24 cellular contexts compared by ENCODE assay signal in genomic region chr13:59320021-59320420, GRCh38.
"Had no signal": no experiment of that assay in that cellular context is flagged by ENCODE, and none has a peak within 500 bp of the region (broad histone marks: within the 10 kb centered on the region; RNA-seq: fewer than 3 reads in every experiment).

No MANE protein-coding gene starts in this region.

- H3K9me3 ChIP-seq: ascending aorta, body of pancreas, MG63, Peyer's patch had no signal

- H3K4me3 ChIP-seq: ascending aorta, body of pancreas, MG63, Peyer's patch had no signal

- H3K4me1 ChIP-seq: ascending aorta, Peyer's patch had no signal

- H3K36me3 ChIP-seq: ascending aorta, MG63, Peyer's patch had no signal

- ATAC-seq: activated naive CD4-positive, alpha-beta T cell treated with anti-CD3 and anti-CD28 coated beads, Interleukin-2, amount 50 U/mL, for 72 hours; activated naive CD8-positive, alpha-beta T cell treated with anti-CD3 and anti-CD28 coated beads, Interleukin-2, amount 50 U/mL, for 24 hours; activated T-cell treated with anti-CD3 and anti-CD28 coated beads, Interleukin-2, amount 50 U/mL, for 4 hours; body of pancreas had no signal

- H3K27ac ChIP-seq: ascending aorta, Peyer's patch, VCaP had no signal

- DNase-seq: activated CD4-positive, alpha-beta memory T cell treated with anti-CD3 and anti-CD28 coated beads for 36 hours; activated CD4-positive, alpha-beta T cell treated with anti-CD3 and anti-CD28 coated beads, Interleukin-2, amount 10 ng/mL, durations not matched to agents 7 days and 5 days; activated CD4-positive, CD25-positive, alpha-beta regulatory T cell; activated CD8-positive, alpha-beta memory T cell treated with anti-CD3 and anti-CD28 coated beads for 24 hours; activated effector memory CD4-positive, alpha-beta T cell treated with anti-CD3 and anti-CD28 coated beads, Interleukin-2, amount 50 U/mL, for 16 hours; activated naive CD4-positive, alpha-beta T cell treated with Interleukin-2 at 50 U/mL for 16 hours; activated naive CD8-positive, alpha-beta T cell treated with anti-CD3 and anti-CD28 coated beads, Interleukin-2, amount 50 U/mL, for 24 hours; activated T-cell treated with anti-CD3 and anti-CD28 coated beads, Interleukin-2, amount 50 U/mL, for 4 hours; amniotic stem cell; body of pancreas; MG63; MV-4-11; NCI-H1105; NCI-H1436; NCI-H1694 treated with DMSO at 0.1 percent for 48 hours; NCI-H2029 treated with DMSO at 0.1 percent for 48 hours; NCI-H446; NCI-H524; Peyer's patch; SHP77 treated with DMSO at 0.1 percent for 48 hours; T-helper 9 cell had no signal

- H3K27me3 ChIP-seq: ascending aorta, body of pancreas, MG63, Peyer's patch had no signal
